ENCODE assay signal across 8 cellular contexts in genomic region chr7:35035511-35035921, GRCh38. TPM values are rescaled to one million over a fixed set of nuclear protein-coding genes. Genes with fewer than 3 reads are reported as not detected.
A peak's percentile ranks its signal among the peaks of the same experiment; 100 is the strongest.
DNase-seq lines count a peak whose midpoint lies in the region; ATAC-seq and TF ChIP-seq lines count a peak whose summit lies in the region.

No MANE protein-coding gene starts in this region.

- no peaks in the 10 kb centered on the region; the same call in 1 of the 2 replicates for H3K9me3 ChIP-seq in AG04450 (ENCODE audit: control insufficient read depth, insufficient read depth, low read length)
- H3K9me3 ChIP-seq in RWPE2 (ENCODE audit: severe bottlenecking): no peaks in the 10 kb centered on the region

- TF ChIP-seq CTCF in AG04450 (IDR thresholded peaks at IDR 0.05; ENCODE audit: low read depth, low read length) (no peak), GM12874 (IDR thresholded peaks at IDR 0.05; ENCODE audit: insufficient read depth, low read depth, low read length) (0 out of 2 replicates have a peak, but pooled peaks have one; percentile 9), RWPE2 (IDR thresholded peaks at IDR 0.05; ENCODE audit: poor library complexity, severe bottlenecking) (peak; percentile 60)

- H3K27me3 ChIP-seq in AG04450 (ENCODE audit: control insufficient read depth, insufficient read depth, low read length): no peaks in the 10 kb centered on the region
- no peaks in the 10 kb centered on the region for H3K27me3 ChIP-seq in RWPE2 (ENCODE audit: insufficient read depth, poor library complexity, severe bottlenecking)

- ATAC-seq in RWPE2 (ENCODE audit: low read depth) (peak; percentile 44; the same call in 1 of the 3 replicates), HG02840 (IDR thresholded peaks at IDR 0.05; ENCODE audit: low FRiP score, unreplicated experiment) (no peak), GM19023 (IDR thresholded peaks at IDR 0.05; ENCODE audit: unreplicated experiment) (no peak)

- POLR2A ChIA-PET in AG04450 (lab: Yijun Ruan, JAX): no interaction called here

- peak overlapping the region; percentile 76 for H3K4me3 ChIP-seq in AG04450 (ENCODE audit: low read depth, low read length)
- H3K4me3 ChIP-seq in RWPE2 (ENCODE audit: severe bottlenecking): peak overlapping the region; percentile 91

- H3K27ac ChIP-seq in AG04450 (ENCODE audit: low read depth, low read length): peak overlapping the region; percentile 1
- H3K27ac ChIP-seq in RWPE2 (ENCODE audit: poor library complexity, severe bottlenecking): no peak overlapping the region

- peaks cover 14% of the 10 kb centered on the region for H3K4me1 ChIP-seq in RWPE2 (ENCODE audit: insufficient read depth, poor library complexity, severe bottlenecking)

- CTCF ChIA-PET in AG04450 (lab: Charles Lee): no interaction called here

- DNase-seq in AG04450 (ENCODE audit: low read depth, low spot score): no peak
- DNase-seq in HPDE6-E6E7 (ENCODE audit: extremely low spot score): peak; percentile 36
- no peak for DNase-seq in RWPE2 (ENCODE audit: low spot score)
- DNase-seq in central memory CD4-positive, alpha-beta T cell: peak; percentile 9
- peak; percentile 71 for DNase-seq in medulla oblongata (ENCODE audit: extremely low spot score)

- H3K36me3 ChIP-seq in RWPE2 (ENCODE audit: low read depth): no peaks in the 10 kb centered on the region

RNA-seq across cellular contexts. Expression of gene DPY19L1, which starts 1.8 kb away (rescaled TPM):
- polyA plus RNA-seq in AG04450 (2011; rRNA removed): 28.0 and 40.5 TPM in 2 replicates
- 12.9 and 27.0 TPM in 2 replicates for polyA minus RNA-seq in AG04450 (2011; rRNA and poly(A)+ RNA removed)

Comparison
In these comparisons a context has a peak if more than half of its experiments do, and no peak if none do; other contexts are left out.
1. DNase-seq: peak in HPDE6-E6E7 (single experiment), central memory CD4-positive, alpha-beta T cell (single experiment) and medulla oblongata (single experiment); none in AG04450 (single experiment) and RWPE2 (single experiment).